In the genomic region with DNA sequence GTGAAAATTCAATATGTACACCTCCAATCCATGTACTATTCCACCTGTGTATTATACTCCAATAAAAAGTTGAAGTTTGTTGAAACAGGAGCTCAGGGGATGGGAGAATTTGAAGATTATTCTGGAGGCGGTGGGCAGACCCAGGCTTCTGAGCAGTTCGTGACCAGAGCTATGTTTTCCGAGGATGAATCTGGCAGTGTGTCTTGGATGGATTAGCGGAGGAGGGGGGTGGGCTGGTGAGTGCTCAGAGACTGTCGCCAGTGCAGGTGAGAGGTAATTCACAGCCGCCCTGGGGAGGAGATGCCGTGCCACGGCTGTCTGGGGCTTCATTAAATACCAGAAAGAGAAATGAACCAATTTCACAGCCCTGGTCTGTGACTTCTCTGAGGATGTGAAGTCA, we compare ENCODE assay signal across 18 cellular contexts.
A peak's percentile ranks its signal among the peaks of the same experiment; 100 is the strongest.
DNase-seq lines count a peak whose midpoint lies in the region; ATAC-seq and TF ChIP-seq lines count a peak whose summit lies in the region.
"Had no signal": no experiment of that assay in that cellular context is flagged by ENCODE, and none has a peak within 500 bp of the region (broad histone marks: within the 10 kb centered on the region; RNA-seq: fewer than 3 reads in every experiment).

No MANE protein-coding gene starts in this region.

- H3K9me3 ChIP-seq in DND-41 (ENCODE audit: insufficient read depth, low read length, severe bottlenecking) = no peaks in the 10 kb centered on the region

- no peaks in the 10 kb centered on the region for H3K36me3 ChIP-seq in DND-41 (ENCODE audit: insufficient read depth, low read length)

- no peak overlapping the region for H3K4me2 ChIP-seq in DND-41 (ENCODE audit: insufficient read depth, low read length)
- H3K4me2 ChIP-seq: GM23338 had no signal

- DNase-seq in NCI-H146 (lab: John Stamatoyannopoulos, UW) (peak; percentile 61), NCI-H146 treated with DMSO at 0.1 percent for 48 hours (lab: John Stamatoyannopoulos, UW; ENCODE audit: unreplicated experiment) (no peak), DND-41 (peak; percentile 1), islet precursor cell (peak; percentile 38), omental fat pad (ENCODE audit: low spot score) (peak; percentile 13), foreskin fibroblast (no peak), ecto neural progenitor cell (ENCODE audit: low spot score) (no peak)
- DNase-seq: 8988T, C1 segment of cervical spinal cord, DMS 273 treated with DMSO at 0.1 percent for 48 hours, GF-D8, MV-4-11, NCI-H1694, NCI-H510A treated with DMSO at 0.1 percent for 48 hours, SIG-M5 had no signal

- H3K27me3 ChIP-seq in DND-41 (ENCODE audit: insufficient read depth, low read length, poor library complexity) = no peaks in the 10 kb centered on the region

- H3K4me3 ChIP-seq in DND-41 (ENCODE audit: low read depth in 1 of 2, low read length in 2 of 2) = no peak overlapping the region
- no peak overlapping the region for H3K4me3 ChIP-seq in foreskin fibroblast (ENCODE audit: low read depth in 1 of 2, low read length in 2 of 2)
- H3K4me3 ChIP-seq: GM23338, K562 had no signal

- no peaks in the 10 kb centered on the region for H3K79me2 ChIP-seq in DND-41 (ENCODE audit: insufficient read depth, low read length)

- TF ChIP-seq CTCF in DND-41 (IDR thresholded peaks at IDR 0.05; ENCODE audit: borderline replicate concordance, extremely low read depth, low read length, poor library complexity, severe bottlenecking) (no peak), omental fat pad (IDR thresholded peaks at IDR 0.05) (no peak), foreskin fibroblast (IDR thresholded peaks at IDR 0.05; ENCODE audit: low read depth, low read length) (no peak)

- H2AFZ ChIP-seq in DND-41 (ENCODE audit: low read depth, low read length) = no peak overlapping the region
- H2AFZ ChIP-seq: GM23338 had no signal

- H4K20me1 ChIP-seq in DND-41 (ENCODE audit: insufficient read depth, low read length) = no peaks in the 10 kb centered on the region

- H3K4me1 ChIP-seq in DND-41 (ENCODE audit: insufficient read depth, low read length) = peaks cover 4% of the 10 kb centered on the region; the same call in 1 of the 2 replicates

- H3K27ac ChIP-seq in DND-41 (ENCODE audit: low read length) = no peak overlapping the region

- ATAC-seq in DND-41 (ENCODE audit: insufficient read depth, low read depth) (no peak), omental fat pad (ENCODE audit: low FRiP score) (no peak), GM19351 (IDR thresholded peaks at IDR 0.05; ENCODE audit: unreplicated experiment) (no peak)
- ATAC-seq: GM23338, K562 had no signal

- no peak overlapping the region for H3K9ac ChIP-seq in DND-41 (ENCODE audit: low read depth, low read length)

Comparison
In these comparisons a context has a peak if more than half of its experiments do, and no peak if none do; other contexts are left out.
1. DNase-seq: peak in NCI-H146 (single experiment), DND-41 (single experiment), islet precursor cell (single experiment) and omental fat pad (single experiment); none in NCI-H146 treated with DMSO at 0.1 percent for 48 hours (single experiment), foreskin fibroblast (0 of 2) and ecto neural progenitor cell (single experiment).